1 cellular context compared by ENCODE assay signal in the genomic region with DNA sequence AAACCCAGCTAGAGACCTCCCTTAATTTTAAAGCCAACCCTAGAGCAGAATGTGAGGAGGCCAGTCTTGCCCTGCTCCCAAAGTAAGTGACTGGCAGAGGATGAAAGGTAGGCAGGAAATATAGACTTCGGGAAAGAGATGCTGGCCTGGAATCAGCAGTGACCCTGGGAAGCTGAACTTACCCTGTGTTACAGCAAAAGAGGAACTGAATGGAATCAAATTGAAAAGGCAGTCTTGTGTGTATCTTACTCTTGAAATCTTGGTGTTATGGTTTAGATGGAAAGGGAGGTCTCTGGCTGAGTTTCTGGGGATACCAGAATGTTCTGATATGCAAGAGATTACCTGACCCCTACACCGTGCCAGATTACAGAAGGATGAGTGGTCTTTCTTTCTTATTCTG.
TF ChIP-seq lines count a peak whose summit lies in the region.

No MANE protein-coding gene starts in this region.

TF ChIP-seq in HCT116, 20 proteins besides CTCF, POLR2A, EP300 and RAD21 (continued from another document):
- TF ChIP-seq REST (IDR thresholded peaks at IDR 0.05; ENCODE audit: low read depth) (no peak), ZBTB33 (IDR thresholded peaks at IDR 0.05; ENCODE audit: extremely low read depth, insufficient replicate concordance, low read length) (no peak)
